ENCODE assay signal across 23 cellular contexts in the genomic region with DNA sequence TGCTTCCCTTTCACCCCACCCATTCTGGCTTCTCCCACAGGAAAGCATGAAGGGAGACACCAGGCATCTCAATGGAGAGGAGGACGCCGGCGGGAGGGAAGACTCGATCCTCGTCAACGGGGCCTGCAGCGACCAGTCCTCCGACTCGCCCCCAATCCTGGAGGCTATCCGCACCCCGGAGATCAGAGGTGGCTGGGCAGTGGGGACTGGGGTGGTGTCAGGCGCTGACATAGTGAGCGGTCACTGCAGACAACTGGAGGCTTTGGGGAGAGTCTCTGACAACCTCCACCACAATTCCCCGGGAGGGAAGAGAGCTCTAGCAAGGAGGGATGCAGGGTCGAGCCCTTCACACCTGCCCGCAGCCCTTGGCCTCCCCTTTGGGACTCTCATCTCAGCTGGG.
"Had no signal": no experiment of that assay in that cellular context is flagged by ENCODE, and none has a peak within 500 bp of the region (broad histone marks: within the 10 kb centered on the region; RNA-seq: fewer than 3 reads in every experiment).

No MANE protein-coding gene starts in this region.

- H3K27ac Mint-ChIP-seq: activated CD4-positive, alpha-beta T cell treated with anti-CD3 and anti-CD28 coated beads, Interleukin-2, amount 10 ng/mL, durations not matched to agents 24 days and 14 days; activated CD8-positive, alpha-beta memory T cell treated with anti-CD3 and anti-CD28 coated beads, Interleukin-2, amount 10 ng/mL, durations not matched to agents 7 days and 5 days; activated CD8-positive, alpha-beta T cell treated with anti-CD3 and anti-CD28 coated beads for 36 hours; activated naive CD8-positive, alpha-beta T cell treated with anti-CD3 and anti-CD28 coated beads, Interleukin-2, amount 50 U/mL, for 24 hours; activated T-helper 1 cell treated with anti-CD3 and anti-CD28 coated beads, Interleukin-12 subunit alpha, Interleukin-12 subunit beta, Interleukin-2, Interleukin-4 antibody, amounts not matched to agents 30 ng/mL and 10 ng/mL and 1 ng/mL, durations not matched to agents 14 hours and 24 hours and 36 hours; dendritic cell treated with granulocyte-macrophage colony-stimulating factor and Interleukin-4, amounts not matched to agents 40 ng/mL and 50 ng/mL, for 4 days had no signal

- H3K9me3 ChIP-seq: body of pancreas, esophagus muscularis mucosa, mucosa of descending colon, neutrophil, ovary, psoas muscle, right atrium auricular region, upper lobe of left lung had no signal

- H3K27ac ChIP-seq: body of pancreas, cardiac muscle cell, esophagus muscularis mucosa, neutrophil, ovary, psoas muscle, right atrium auricular region, upper lobe of left lung had no signal

- H3K36me3 Mint-ChIP-seq: activated CD8-positive, alpha-beta memory T cell treated with anti-CD3 and anti-CD28 coated beads, Interleukin-2, amount 10 ng/mL, durations not matched to agents 7 days and 5 days had no signal

- FAIRE-seq: frontal cortex, islet of Langerhans had no signal

- H3K9me3 Mint-ChIP-seq: activated CD4-positive, alpha-beta T cell treated with anti-CD3 and anti-CD28 coated beads, Interleukin-2, amount 10 ng/mL, durations not matched to agents 24 days and 14 days; activated CD8-positive, alpha-beta T cell treated with anti-CD3 and anti-CD28 coated beads for 36 hours; activated naive CD8-positive, alpha-beta T cell treated with anti-CD3 and anti-CD28 coated beads, Interleukin-2, amount 50 U/mL, for 24 hours; activated T-helper 1 cell treated with anti-CD3 and anti-CD28 coated beads, Interleukin-12 subunit alpha, Interleukin-12 subunit beta, Interleukin-2, Interleukin-4 antibody, amounts not matched to agents 30 ng/mL and 10 ng/mL and 1 ng/mL, durations not matched to agents 14 hours and 24 hours and 36 hours; dendritic cell treated with granulocyte-macrophage colony-stimulating factor and Interleukin-4, amounts not matched to agents 40 ng/mL and 50 ng/mL, for 4 days had no signal

- H3K27me3 Mint-ChIP-seq: activated CD4-positive, alpha-beta T cell treated with anti-CD3 and anti-CD28 coated beads, Interleukin-2, amount 10 ng/mL, durations not matched to agents 24 days and 14 days; activated CD8-positive, alpha-beta memory T cell treated with anti-CD3 and anti-CD28 coated beads, Interleukin-2, amount 10 ng/mL, durations not matched to agents 7 days and 5 days; activated CD8-positive, alpha-beta T cell treated with anti-CD3 and anti-CD28 coated beads for 36 hours; activated naive CD8-positive, alpha-beta T cell treated with anti-CD3 and anti-CD28 coated beads, Interleukin-2, amount 50 U/mL, for 24 hours; dendritic cell treated with granulocyte-macrophage colony-stimulating factor and Interleukin-4, amounts not matched to agents 40 ng/mL and 50 ng/mL, for 4 days had no signal

- H3K4me3 ChIP-seq: body of pancreas, cardiac muscle cell, esophagus muscularis mucosa, mucosa of descending colon, ovary, psoas muscle, right atrium auricular region, upper lobe of left lung had no signal

- H3K4me1 ChIP-seq: psoas muscle, right atrium auricular region had no signal

- DNase-seq: activated CD4-positive, alpha-beta T cell treated with anti-CD3 and anti-CD28 coated beads, Interleukin-2, amount 10 ng/mL, durations not matched to agents 24 days and 14 days; activated CD8-positive, alpha-beta memory T cell treated with anti-CD3 and anti-CD28 coated beads, Interleukin-2, amount 10 ng/mL, durations not matched to agents 7 days and 5 days; activated CD8-positive, alpha-beta T cell treated with anti-CD3 and anti-CD28 coated beads for 36 hours; activated gamma-delta T cell; activated naive CD4-positive, alpha-beta T cell treated with anti-CD3 and anti-CD28 coated beads, Interleukin-2, amount 50 U/mL, for 16 hours; activated naive CD8-positive, alpha-beta T cell treated with anti-CD3 and anti-CD28 coated beads, Interleukin-2, amount 50 U/mL, for 24 hours; body of pancreas; effector memory CD4-positive, alpha-beta T cell; mucosa of descending colon; ovary; psoas muscle; stimulated activated CD4-positive, alpha-beta T cell treated with anti-CD3 and anti-CD28 coated beads, Interleukin-4, amount 100 ng/mL, for 24 hours; stimulated activated naive CD8-positive, alpha-beta T cell treated with anti-CD3 and anti-CD28 coated beads, Interleukin-15, Interleukin-2, amounts not matched to agents 100 U/mL and 50 U/mL, for 24 hours had no signal

- H3K27me3 ChIP-seq: body of pancreas, cardiac muscle cell, esophagus muscularis mucosa, neutrophil, ovary, right atrium auricular region, upper lobe of left lung had no signal

- H3K4me3 Mint-ChIP-seq: activated CD4-positive, alpha-beta T cell treated with anti-CD3 and anti-CD28 coated beads, Interleukin-2, amount 10 ng/mL, durations not matched to agents 24 days and 14 days; activated CD8-positive, alpha-beta memory T cell treated with anti-CD3 and anti-CD28 coated beads, Interleukin-2, amount 10 ng/mL, durations not matched to agents 7 days and 5 days; activated CD8-positive, alpha-beta T cell treated with anti-CD3 and anti-CD28 coated beads for 36 hours; activated naive CD8-positive, alpha-beta T cell treated with anti-CD3 and anti-CD28 coated beads, Interleukin-2, amount 50 U/mL, for 24 hours; activated T-helper 1 cell treated with anti-CD3 and anti-CD28 coated beads, Interleukin-12 subunit alpha, Interleukin-12 subunit beta, Interleukin-2, Interleukin-4 antibody, amounts not matched to agents 30 ng/mL and 10 ng/mL and 1 ng/mL, durations not matched to agents 14 hours and 24 hours and 36 hours; dendritic cell treated with granulocyte-macrophage colony-stimulating factor and Interleukin-4, amounts not matched to agents 40 ng/mL and 50 ng/mL, for 4 days had no signal

- ATAC-seq: activated CD4-positive, CD25-positive, alpha-beta regulatory T cell treated with anti-CD3 and anti-CD28 coated beads, Interleukin-2, amount 50 U/mL, for 24 hours; activated CD8-positive, alpha-beta memory T cell treated with anti-CD3 and anti-CD28 coated beads, Interleukin-2, amount 10 ng/mL, durations not matched to agents 7 days and 5 days; activated CD8-positive, alpha-beta T cell treated with anti-CD3 and anti-CD28 coated beads for 36 hours; activated naive CD8-positive, alpha-beta T cell treated with anti-CD3 and anti-CD28 coated beads, Interleukin-2, amount 50 U/mL, for 24 hours; body of pancreas; mucosa of descending colon; psoas muscle; stimulated activated naive CD8-positive, alpha-beta T cell treated with anti-CD3 and anti-CD28 coated beads, Interleukin-15, Interleukin-2, amounts not matched to agents 100 U/mL and 50 U/mL, for 24 hours had no signal

- H3K36me3 ChIP-seq: cardiac muscle cell, neutrophil, ovary, right atrium auricular region, upper lobe of left lung had no signal
